Comparison of ENCODE assay signal across 21 cellular contexts in the genomic region with DNA sequence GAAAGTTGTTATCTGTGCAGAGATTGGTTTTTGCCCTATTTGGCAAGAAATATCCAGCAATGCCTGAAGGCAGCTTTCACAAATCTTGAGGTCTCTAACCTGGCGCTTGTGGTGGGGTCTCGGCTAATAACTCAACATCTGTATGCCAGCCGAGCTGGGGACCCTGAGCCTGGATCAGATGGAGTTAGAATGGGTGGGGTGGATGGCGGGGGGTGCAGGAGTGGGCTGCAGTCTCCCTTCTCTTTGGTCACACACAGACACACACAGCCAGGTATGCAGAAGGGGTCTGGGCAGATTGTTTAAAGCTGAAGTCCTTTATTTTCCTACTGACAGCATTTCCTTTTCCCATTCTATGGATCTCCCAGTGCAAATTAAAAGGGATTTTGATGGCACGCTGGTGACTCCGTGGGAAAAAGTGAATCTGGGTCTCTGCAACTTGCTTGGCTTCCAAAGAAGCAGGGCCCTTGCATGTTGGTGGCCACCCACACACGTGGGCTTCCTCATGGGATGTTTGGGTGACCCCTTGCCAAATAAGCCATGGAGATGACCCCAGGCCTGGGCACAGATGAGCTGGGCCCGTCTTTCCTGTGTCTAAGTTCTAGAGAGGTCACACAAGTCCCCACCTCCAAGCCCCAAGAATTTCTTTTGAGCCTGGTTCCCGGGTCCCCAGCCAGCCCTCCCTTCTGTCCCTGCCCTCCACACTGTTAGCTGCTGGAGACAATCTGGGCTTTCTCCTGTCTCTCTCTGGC. TPM values are rescaled to one million over a fixed set of nuclear protein-coding genes. Genes with fewer than 3 reads are reported as not detected.
DNase-seq lines count a peak whose midpoint lies in the region; ATAC-seq and TF ChIP-seq lines count a peak whose summit lies in the region.
"Had no signal": no experiment of that assay in that cellular context is flagged by ENCODE, and none has a peak within 500 bp of the region (broad histone marks: within the 10 kb centered on the region; RNA-seq: fewer than 3 reads in every experiment).

No MANE protein-coding gene starts in this region.

- H3K27me3 Mint-ChIP-seq in glutamatergic neuron (ENCODE audit: unreplicated experiment) (peaks cover 3% of the 10 kb centered on the region), MCF 10A (ENCODE audit: insufficient read depth, unreplicated experiment) (no peaks in the 10 kb centered on the region)
- H3K27me3 Mint-ChIP-seq: activated CD4-positive, alpha-beta T cell treated with anti-CD3 and anti-CD28 coated beads, Interleukin-2, amount 10 ng/mL, durations not matched to agents 24 days and 14 days had no signal

- H3K4me3 Mint-ChIP-seq in glutamatergic neuron (ENCODE audit: unreplicated experiment): peak overlapping the region; percentile 50
- no peak overlapping the region for H3K4me3 Mint-ChIP-seq in MCF 10A (ENCODE audit: unreplicated experiment)
- H3K4me3 Mint-ChIP-seq: activated CD4-positive, alpha-beta T cell treated with anti-CD3 and anti-CD28 coated beads, Interleukin-2, amount 10 ng/mL, durations not matched to agents 24 days and 14 days; CD4-positive, CD25-positive, alpha-beta regulatory T cell; dendritic cell treated with granulocyte-macrophage colony-stimulating factor and Interleukin-4, amounts not matched to agents 40 ng/mL and 50 ng/mL, for 4 days; HFFc6; immature natural killer cell; natural killer cell treated with Interleukin-12 subunit alpha and Interleukin-12 subunit beta and Interleukin-15 and Interleukin-18, amount 100 ng/mL, for 72 hours; stimulated activated naive CD8-positive, alpha-beta T cell treated with anti-CD3 and anti-CD28 coated beads, Interleukin-15, amount 100 ng/mL, for 72 hours had no signal

- H3K4me1 Mint-ChIP-seq in glutamatergic neuron (ENCODE audit: low read depth, unreplicated experiment): peaks cover 24% of the 10 kb centered on the region
- H3K4me1 Mint-ChIP-seq in MCF 10A (ENCODE audit: insufficient read depth, unreplicated experiment): no peaks in the 10 kb centered on the region
- H3K4me1 Mint-ChIP-seq: activated CD4-positive, alpha-beta T cell treated with anti-CD3 and anti-CD28 coated beads, Interleukin-2, amount 10 ng/mL, durations not matched to agents 24 days and 14 days; CD4-positive, CD25-positive, alpha-beta regulatory T cell; immature natural killer cell; stimulated activated naive CD8-positive, alpha-beta T cell treated with anti-CD3 and anti-CD28 coated beads, Interleukin-15, amount 100 ng/mL, for 72 hours had no signal

- H3K36me3 Mint-ChIP-seq in glutamatergic neuron (ENCODE audit: unreplicated experiment) (no peaks in the 10 kb centered on the region), MCF 10A (ENCODE audit: insufficient read depth, unreplicated experiment) (no peaks in the 10 kb centered on the region)
- H3K36me3 Mint-ChIP-seq: CD4-positive, CD25-positive, alpha-beta regulatory T cell; immature natural killer cell; natural killer cell treated with Interleukin-12 subunit alpha and Interleukin-12 subunit beta and Interleukin-15 and Interleukin-18, amount 100 ng/mL, for 72 hours had no signal

- H3K27ac Mint-ChIP-seq in glutamatergic neuron (ENCODE audit: unreplicated experiment) (peak overlapping the region; percentile 90), MCF 10A (ENCODE audit: low read depth, unreplicated experiment) (no peak overlapping the region)
- H3K27ac Mint-ChIP-seq: activated CD4-positive, alpha-beta T cell treated with anti-CD3 and anti-CD28 coated beads, Interleukin-2, amount 10 ng/mL, durations not matched to agents 24 days and 14 days; dendritic cell treated with granulocyte-macrophage colony-stimulating factor and Interleukin-4, amounts not matched to agents 40 ng/mL and 50 ng/mL, for 4 days; HFFc6; immature natural killer cell; natural killer cell treated with Interleukin-12 subunit alpha and Interleukin-12 subunit beta and Interleukin-15 and Interleukin-18, amount 100 ng/mL, for 72 hours; stimulated activated naive CD8-positive, alpha-beta T cell treated with anti-CD3 and anti-CD28 coated beads, Interleukin-15, amount 100 ng/mL, for 72 hours had no signal

- POLR2A ChIA-PET in MCF 10A (lab: Yijun Ruan, JAX): no interaction called here

- H3K9me3 Mint-ChIP-seq in glutamatergic neuron (ENCODE audit: unreplicated experiment) (peaks cover 11% of the 10 kb centered on the region), MCF 10A (ENCODE audit: unreplicated experiment) (no peaks in the 10 kb centered on the region)
- H3K9me3 Mint-ChIP-seq: activated CD4-positive, alpha-beta T cell treated with anti-CD3 and anti-CD28 coated beads, Interleukin-2, amount 10 ng/mL, durations not matched to agents 24 days and 14 days; CD4-positive, CD25-positive, alpha-beta regulatory T cell; dendritic cell treated with granulocyte-macrophage colony-stimulating factor and Interleukin-4, amounts not matched to agents 40 ng/mL and 50 ng/mL, for 4 days; HFFc6; natural killer cell treated with Interleukin-12 subunit alpha and Interleukin-12 subunit beta and Interleukin-15 and Interleukin-18, amount 100 ng/mL, for 72 hours; stimulated activated naive CD8-positive, alpha-beta T cell treated with anti-CD3 and anti-CD28 coated beads, Interleukin-15, amount 100 ng/mL, for 72 hours had no signal

- intact Hi-C loops in MCF 10A (cut with micrococcal nuclease): no loop called here

- peak; percentile 50 for ATAC-seq in GM18511 (IDR thresholded peaks at IDR 0.05; ENCODE audit: unreplicated experiment)
- ATAC-seq in GM21447 (IDR thresholded peaks at IDR 0.05; ENCODE audit: unreplicated experiment): peak; percentile 35
- ATAC-seq in HG03280 (IDR thresholded peaks at IDR 0.05; ENCODE audit: unreplicated experiment): peak; percentile 21
- ATAC-seq: stimulated activated naive CD8-positive, alpha-beta T cell treated with anti-CD3 and anti-CD28 coated beads, Interleukin-15, amount 100 ng/mL, for 72 hours had no signal

- DNase-seq in glutamatergic neuron: no peak
- DNase-seq in NCI-H226: no peak
- no peak for DNase-seq in NCI-H187 treated with DMSO at 0.1 percent for 48 hours (lab: John Stamatoyannopoulos, UW)
- no peak for DNase-seq in MCF 10A (ENCODE audit: unreplicated experiment)
- DNase-seq in NCI-H526 (lab: John Stamatoyannopoulos, UW): no peak
- DNase-seq: activated CD4-positive, alpha-beta T cell treated with anti-CD3 and anti-CD28 coated beads, Interleukin-2, amount 10 ng/mL, durations not matched to agents 24 days and 14 days; activated naive CD4-positive, alpha-beta T cell treated with anti-CD3 and anti-CD28 coated beads, Interleukin-2, amount 50 U/mL, for 16 hours; activated T-cell treated with anti-CD3 and anti-CD28 coated beads for 4 hours; CD4-positive, CD25-positive, alpha-beta regulatory T cell; DMS79; erythroblast; HFFc6; immature natural killer cell; NCI-H510A; stimulated activated naive CD8-positive, alpha-beta T cell treated with anti-CD3 and anti-CD28 coated beads, Interleukin-15, amount 100 ng/mL, for 72 hours had no signal

- no peak for TF ChIP-seq CTCF in glutamatergic neuron (IDR thresholded peaks at IDR 0.05; ENCODE audit: partially characterized antibody, unreplicated experiment)
- TF ChIP-seq CTCF in MCF 10A (IDR thresholded peaks at IDR 0.05; ENCODE audit: unreplicated experiment): no peak

- BruUV-seq in MCF 10A (replicated peaks; lab: Mats Ljungman, UMichigan): no TSS peak

- CTCF ChIA-PET in MCF 10A (lab: Yijun Ruan, JAX): interaction anchor here (0.6 to 2.7 kb wide), 8 partner anchors 35 to 1224 kb away, joined by 3 to 10 read pairs (median 4); no protein-coding TSS in a partner anchor

RNA-seq across cellular contexts. Expression of gene EMX2, which starts 40.0 kb away (rescaled TPM):
- total RNA-seq in glutamatergic neuron (ENCODE audit: unreplicated experiment): 0.47 TPM
- not detected in 2 replicates for total RNA-seq in MCF 10A (2022)
- total RNA-seq: A673; activated CD4-positive, alpha-beta T cell treated with anti-CD3 and anti-CD28 coated beads, Interleukin-2, amount 10 ng/mL, durations not matched to agents 24 days and 14 days; CD4-positive, CD25-positive, alpha-beta regulatory T cell; HFFc6; natural killer cell treated with Interleukin-12 subunit alpha and Interleukin-12 subunit beta and Interleukin-15 and Interleukin-18, amount 100 ng/mL, for 72 hours had no signal
